In genomic region chr10:690227-691161, GRCh38 we compare ENCODE assay signal across 9 cellular contexts. TPM values are rescaled to one million over a fixed set of nuclear protein-coding genes. Genes with fewer than 3 reads are reported as not detected.
DNase-seq lines count a peak whose midpoint lies in the region; ATAC-seq and TF ChIP-seq lines count a peak whose summit lies in the region.
"Had no signal": no experiment of that assay in that cellular context is flagged by ENCODE, and none has a peak within 500 bp of the region (broad histone marks: within the 10 kb centered on the region; RNA-seq: fewer than 3 reads in every experiment).

No MANE protein-coding gene starts in this region.

- no peaks in the 10 kb centered on the region for H3K9me3 Mint-ChIP-seq in activated CD8-positive, alpha-beta T cell treated with anti-CD3 and anti-CD28 coated beads, Interleukin-2, amount 10 ng/mL, durations not matched to agents 7 days and 5 days (ENCODE audit: insufficient read depth)

- H3K9me3 ChIP-seq in hepatocyte (ENCODE audit: low read depth), result no peaks in the 10 kb centered on the region
- H3K9me3 ChIP-seq in skeletal muscle satellite cell (replicated peaks; ENCODE audit: low read length), result no peaks in the 10 kb centered on the region

- no peak for ATAC-seq in activated CD8-positive, alpha-beta T cell treated with anti-CD3 and anti-CD28 coated beads, Interleukin-2, amount 10 ng/mL, durations not matched to agents 7 days and 5 days
- no peak for ATAC-seq in HG03432 (IDR thresholded peaks at IDR 0.05; ENCODE audit: unreplicated experiment)

- H3K27ac Mint-ChIP-seq in activated CD8-positive, alpha-beta T cell treated with anti-CD3 and anti-CD28 coated beads, Interleukin-2, amount 10 ng/mL, durations not matched to agents 7 days and 5 days, result no peak overlapping the region

- WGBS in hepatocyte (ENCODE audit: low lambda C conversion rate, missing lambda C conversion rate), result 70% methylated on average over 23 of the region's 38 CpGs

- no peaks in the 10 kb centered on the region for H3K36me3 ChIP-seq in hepatocyte (replicated peaks; ENCODE audit: insufficient read depth, low read depth)
- no peaks in the 10 kb centered on the region for H3K36me3 ChIP-seq in skeletal muscle satellite cell (ENCODE audit: insufficient read depth, low read length)

- H3K4me1 ChIP-seq in hepatocyte (ENCODE audit: insufficient read depth) (peaks cover 9% of the 10 kb centered on the region), skeletal muscle satellite cell (ENCODE audit: control insufficient read depth, insufficient read depth, low read length) (peaks cover 20% of the 10 kb centered on the region)

- TF ChIP-seq CTCF in hepatocyte (IDR thresholded peaks at IDR 0.05; ENCODE audit: poor library complexity), result no peak

- peaks cover 28% of the 10 kb centered on the region for H4K20me1 ChIP-seq in hepatocyte (ENCODE audit: insufficient read depth, poor library complexity, severe bottlenecking)

- no peaks in the 10 kb centered on the region for H3K36me3 Mint-ChIP-seq in activated CD8-positive, alpha-beta T cell treated with anti-CD3 and anti-CD28 coated beads, Interleukin-2, amount 10 ng/mL, durations not matched to agents 7 days and 5 days (ENCODE audit: low read depth)

- CTCF ChIA-PET in activated CD8-positive, alpha-beta T cell treated with anti-CD3 and anti-CD28 coated beads, Interleukin-2, amount 10 ng/mL, durations not matched to agents 7 days and 5 days (lab: Charles Lee), result no interaction called here

- H3K4me3 ChIP-seq in hepatocyte (peak overlapping the region; percentile 14), skeletal muscle satellite cell (ENCODE audit: low read length) (peak overlapping the region; percentile 71)

- peaks cover 36% of the 10 kb centered on the region for H3K79me2 ChIP-seq in hepatocyte

- H3K27ac ChIP-seq in hepatocyte, result peak overlapping the region; percentile 81

- peak overlapping the region; percentile 43 for H3K4me3 Mint-ChIP-seq in activated CD8-positive, alpha-beta T cell treated with anti-CD3 and anti-CD28 coated beads, Interleukin-2, amount 10 ng/mL, durations not matched to agents 7 days and 5 days

- H3K4me1 Mint-ChIP-seq in activated CD8-positive, alpha-beta T cell treated with anti-CD3 and anti-CD28 coated beads, Interleukin-2, amount 10 ng/mL, durations not matched to agents 7 days and 5 days (ENCODE audit: low read depth), result peaks cover 4% of the 10 kb centered on the region

- POLR2A ChIA-PET in activated CD8-positive, alpha-beta T cell treated with anti-CD3 and anti-CD28 coated beads, Interleukin-2, amount 10 ng/mL, durations not matched to agents 7 days and 5 days (lab: Charles Lee), result no interaction called here

- H3K4me2 ChIP-seq in hepatocyte (peak overlapping the region; percentile 76), skeletal muscle satellite cell (ENCODE audit: low read length) (peak overlapping the region; percentile 81)

- peak overlapping the region; percentile 72 for H2AFZ ChIP-seq in hepatocyte

- peaks cover 45% of the 10 kb centered on the region for H3K27me3 Mint-ChIP-seq in activated CD8-positive, alpha-beta T cell treated with anti-CD3 and anti-CD28 coated beads, Interleukin-2, amount 10 ng/mL, durations not matched to agents 7 days and 5 days (ENCODE audit: low read depth)

- H3K9ac ChIP-seq in skeletal muscle satellite cell (ENCODE audit: low read depth, low read length), result peak overlapping the region; percentile 61

- H3K9me2 ChIP-seq in hepatocyte (replicated peaks; ENCODE audit: insufficient read depth), result no peaks in the 10 kb centered on the region

- H3K27me3 ChIP-seq in hepatocyte (no peaks in the 10 kb centered on the region), skeletal muscle satellite cell (ENCODE audit: control insufficient read depth, insufficient read depth, low read length) (peaks cover 14% of the 10 kb centered on the region)

- DNase-seq in EL (peak; percentile 24), hepatocyte (ENCODE audit: low spot score) (no peak), AML-193 (lab: John Stamatoyannopoulos, UW) (no peak), SW 1271 (lab: John Stamatoyannopoulos, UW) (no peak)
- no peak for DNase-seq in activated CD8-positive, alpha-beta T cell treated with anti-CD3 and anti-CD28 coated beads, Interleukin-2, amount 10 ng/mL, durations not matched to agents 7 days and 5 days
- no peak for DNase-seq in stimulated activated naive CD4-positive, alpha-beta T cell (lab: John Stamatoyannopoulos, UW)
- DNase-seq: stimulated activated CD4-positive, alpha-beta T cell treated with anti-CD3 and anti-CD28 coated beads, Interleukin-2, amount 100 ng/mL, for 48 hours had no signal

RNA-seq across cellular contexts. Expression of gene DIP2C, which starts 1.0 kb away (rescaled TPM):
- total RNA-seq in activated CD8-positive, alpha-beta T cell treated with anti-CD3 and anti-CD28 coated beads, Interleukin-2, amount 10 ng/mL, durations not matched to agents 7 days and 5 days, result under 1 TPM; 0.34 to 0.39 TPM
- total RNA-seq in hepatocyte, result 9.9 and 12.8 TPM in 2 replicates
- polyA plus RNA-seq in hepatocyte, result 11.1 and 13.2 TPM in 2 replicates
- 12.9 and 17.7 TPM in 2 replicates for total RNA-seq in skeletal muscle satellite cell (2012; rRNA removed)
